Comparison of ENCODE assay signal across 8 cellular contexts in genomic region chr19:36113895-36114762, GRCh38. TPM values are rescaled to one million over a fixed set of nuclear protein-coding genes. Genes with fewer than 3 reads are reported as not detected.
A peak's percentile ranks its signal among the peaks of the same experiment; 100 is the strongest.
DNase-seq lines count a peak whose midpoint lies in the region; TF ChIP-seq lines count a peak whose summit lies in the region.

No MANE protein-coding gene starts in this region.

- H3K36me3 ChIP-seq in ACC112 (ENCODE audit: insufficient read depth, low read length) = no peaks in the 10 kb centered on the region
- peaks cover 8% of the 10 kb centered on the region; the same call in 1 of the 2 replicates for H3K36me3 ChIP-seq in iPS DF 6.9 (ENCODE audit: control insufficient read depth, insufficient read depth, low read length)

- H3K27me3 ChIP-seq in ACC112 (ENCODE audit: insufficient read depth, low read length) (no peaks in the 10 kb centered on the region), iPS DF 6.9 (ENCODE audit: control insufficient read depth, insufficient read depth, low read length) (no peaks in the 10 kb centered on the region)

- 2 to 11% (median 10%) methylated on average over 49 of the region's 49 CpGs for WGBS in adipose tissue, 3 donors
- WGBS in iPS DF 6.9 (ENCODE audit: insufficient coverage, insufficient read length) = no CpG with 5 or more reads among the region's 49 CpGs

- intact Hi-C loops in posterior vena cava (cut with DNase I) = loop anchor here in 1 of 2 donors (5.0 kb wide), 1 partner anchor 57 kb away; no protein-coding TSS in a partner anchor

- TF ChIP-seq CTCF in GM13976 (IDR thresholded peaks at IDR 0.05; ENCODE audit: borderline replicate concordance, control extremely low read depth, extremely low read depth, insufficient read depth, missing control alignments) = peak; percentile 9

- H2AFZ ChIP-seq in ACC112 (ENCODE audit: low read length, unreplicated experiment) = peak overlapping the region; percentile 65

- peak overlapping the region; percentile 61 for H3K27ac ChIP-seq in ACC112 (ENCODE audit: low read depth, low read length)
- peak overlapping the region; percentile 13 for H3K27ac ChIP-seq in adipose tissue (ENCODE audit: low read depth, low read length)
- no peak overlapping the region for H3K27ac ChIP-seq in iPS DF 6.9 (ENCODE audit: low read length)

- peak; percentile 38 for DNase-seq in GM13976 (ENCODE audit: low spot score)
- DNase-seq in NCI-H146 treated with DMSO at 0.1 percent for 48 hours (lab: John Stamatoyannopoulos, UW; ENCODE audit: unreplicated experiment) = peak; percentile 52
- DNase-seq in iPS DF 6.9 (ENCODE audit: low read depth, low spot score) = no peak
- DNase-seq in skeletal muscle cell (ENCODE audit: low read depth) = no peak
- no peak for DNase-seq in DMS114 treated with DMSO at 0.1 percent for 48 hours (lab: John Stamatoyannopoulos, UW; ENCODE audit: unreplicated experiment)
- DNase-seq in posterior vena cava (ENCODE audit: low spot score) = no peak

- peaks cover 8% of the 10 kb centered on the region for H3K79me2 ChIP-seq in ACC112 (ENCODE audit: control insufficient read depth, insufficient read depth, low read length, unreplicated experiment)

- no peaks in the 10 kb centered on the region for H3K9me3 ChIP-seq in iPS DF 6.9 (ENCODE audit: control insufficient read depth, insufficient read depth, low read length)

- in situ Hi-C loops in GM13976 (cut with MboI; ENCODE audit: low sequenced_read_pairs, unreplicated experiment) = no loop called here

- peak overlapping the region; percentile 93 for H3K4me3 ChIP-seq in ACC112 (ENCODE audit: low read depth, low read length)
- peak overlapping the region; percentile 78 for H3K4me3 ChIP-seq in iPS DF 6.9 (ENCODE audit: low read length)
- H3K4me3 ChIP-seq in skeletal muscle cell (ENCODE audit: low read depth, low read length) = peak overlapping the region; percentile 90

- H3K4me1 ChIP-seq in ACC112 (ENCODE audit: control insufficient read depth, insufficient read depth, low read length, unreplicated experiment) (peaks cover 4% of the 10 kb centered on the region), iPS DF 6.9 (ENCODE audit: control insufficient read depth, insufficient read depth, low read length) (peaks cover 8% of the 10 kb centered on the region)

RNA-seq across cellular contexts. Expression of gene POLR2I, which starts 0.5 kb away (rescaled TPM):
- 100 to 1,000 TPM in 1 of 3 donors, 10 to 100 TPM in 2; 48.8 to 103 (median 51.8) TPM for polyA plus RNA-seq in adipose tissue
- 10 to 100 TPM; 43.9 to 47.6 TPM for total RNA-seq in posterior vena cava

RNA-seq across cellular contexts. Expression of gene TBCB, which starts 1.1 kb away (rescaled TPM):
- 100 to 1,000 TPM in 2 of 3 donors, 10 to 100 TPM in 1; 63.0 to 153 (median 149) TPM for polyA plus RNA-seq in adipose tissue
- total RNA-seq in posterior vena cava = 100 to 1,000 TPM; 133 to 141 TPM

RNA-seq across cellular contexts. Expression of gene OVOL3, which starts 3.2 kb away (rescaled TPM):
- polyA plus RNA-seq in adipose tissue = not detected
- total RNA-seq in posterior vena cava = not detected

RNA-seq across cellular contexts. Expression of gene CAPNS1, which starts 25.7 kb away (rescaled TPM):
- 100 to 1,000 TPM; 236 to 719 (median 679) TPM for polyA plus RNA-seq in adipose tissue
- total RNA-seq in posterior vena cava = 100 to 1,000 TPM; 586 to 597 TPM

RNA-seq across cellular contexts. Expression of gene COX7A1, which starts 38.1 kb away (rescaled TPM):
- 100 to 1,000 TPM in 2 of 3 donors, 10 to 100 TPM in 1; 25.9 to 132 (median 119) TPM for polyA plus RNA-seq in adipose tissue
- 100 to 1,000 TPM; 232 to 242 TPM for total RNA-seq in posterior vena cava

Comparison
In these comparisons a context has a peak if more than half of its experiments do, and no peak if none do; other contexts are left out.
1. DNase-seq: peak in GM13976 (single experiment) and NCI-H146 treated with DMSO at 0.1 percent for 48 hours (single experiment); none in iPS DF 6.9 (single experiment), skeletal muscle cell (single experiment), DMS114 treated with DMSO at 0.1 percent for 48 hours (single experiment) and posterior vena cava (single experiment).
2. Peak in every context shown above with its lines, with median percentiles within 50 percentile points of each other: H3K4me3 ChIP-seq.